38 cellular contexts compared by ENCODE assay signal in genomic region chr13:95307507-95307906, GRCh38.
"Had no signal": no experiment of that assay in that cellular context is flagged by ENCODE, and none has a peak within 500 bp of the region (broad histone marks: within the 10 kb centered on the region; RNA-seq: fewer than 3 reads in every experiment).

No MANE protein-coding gene starts in this region.

- H3K4me1 Mint-ChIP-seq: activated naive CD4-positive, alpha-beta T cell treated with anti-CD3 and anti-CD28 coated beads, Interleukin-2, amount 10 ng/mL, durations not matched to agents 7 days and 5 days; activated naive CD8-positive, alpha-beta T cell treated with anti-CD3 and anti-CD28 coated beads, Interleukin-2, amount 10 ng/mL, durations not matched to agents 7 days and 5 days; activated T-helper 17 cell treated with anti-CD3 and anti-CD28 coated beads, Interleukin-2, amount 50 U/mL, for 72 hours; brain; central memory CD8-positive, alpha-beta T cell had no signal

- DNase-seq: activated effector memory CD4-positive, alpha-beta T cell treated with anti-CD3 and anti-CD28 coated beads, Interleukin-2, amount 50 U/mL, for 16 hours; activated effector memory CD4-positive, alpha-beta T cell treated with Interleukin-2 at 50 U/mL for 16 hours; activated gamma-delta T cell; activated gamma-delta T cell treated with Interleukin-2 at 50 U/mL for 16 hours; activated naive CD4-positive, alpha-beta T cell; activated naive CD4-positive, alpha-beta T cell treated with anti-CD3 and anti-CD28 coated beads for 36 hours; activated naive CD4-positive, alpha-beta T cell treated with anti-CD3 and anti-CD28 coated beads, Interleukin-2, amount 10 ng/mL, durations not matched to agents 7 days and 5 days; activated naive CD4-positive, alpha-beta T cell treated with anti-CD3 and anti-CD28 coated beads, Interleukin-2, amount 50 U/mL, for 16 hours; activated naive CD4-positive, alpha-beta T cell treated with Interleukin-2 at 50 U/mL for 16 hours; activated naive CD8-positive, alpha-beta T cell treated with anti-CD3 and anti-CD28 coated beads for 36 hours; activated naive CD8-positive, alpha-beta T cell treated with anti-CD3 and anti-CD28 coated beads, Interleukin-2, amount 10 ng/mL, durations not matched to agents 7 days and 5 days; activated naive CD8-positive, alpha-beta T cell treated with anti-CD3 and anti-CD28 coated beads, Interleukin-2, amount 50 U/mL, for 24 hours; activated T-cell treated with anti-CD3 and anti-CD28 coated beads for 4 hours; activated T-cell treated with anti-CD3 and anti-CD28 coated beads, Interleukin-2, amount 50 U/mL, for 1 hour; activated T-cell treated with anti-CD3 and anti-CD28 coated beads, Interleukin-2, amount 50 U/mL, for 24 hours; activated T-cell treated with anti-CD3 and anti-CD28 coated beads, Interleukin-2, amount 50 U/mL, for 4 hours; activated T-cell treated with anti-CD3 and anti-CD28 coated beads, Interleukin-2, amount 50 U/mL, for 48 hours; activated T-cell treated with anti-CD3 and anti-CD28 coated beads, Interleukin-2, amount 50 U/mL, for 72 hours; adrenal gland; amniotic stem cell; amygdala; anterior cingulate cortex; body of pancreas; brain microvascular endothelial cell; caudate nucleus; central memory CD4-positive, alpha-beta T cell; cerebellar nuclear complex had no signal

- H3K4me3 Mint-ChIP-seq: activated naive CD4-positive, alpha-beta T cell treated with anti-CD3 and anti-CD28 coated beads for 36 hours; activated naive CD4-positive, alpha-beta T cell treated with anti-CD3 and anti-CD28 coated beads, Interleukin-2, amount 10 ng/mL, durations not matched to agents 7 days and 5 days; activated naive CD4-positive, alpha-beta T cell treated with anti-CD3 and anti-CD28 coated beads, Interleukin-2, amount 50 U/mL, for 24 hours; activated naive CD8-positive, alpha-beta T cell; activated naive CD8-positive, alpha-beta T cell treated with anti-CD3 and anti-CD28 coated beads for 36 hours; activated naive CD8-positive, alpha-beta T cell treated with anti-CD3 and anti-CD28 coated beads, Interleukin-2, amount 10 ng/mL, durations not matched to agents 7 days and 5 days; activated naive CD8-positive, alpha-beta T cell treated with anti-CD3 and anti-CD28 coated beads, Interleukin-2, amount 50 U/mL, for 24 hours; activated T-cell treated with anti-CD3 and anti-CD28 coated beads, Interleukin-2, amount 50 U/mL, for 24 hours; activated T-cell treated with anti-CD3 and anti-CD28 coated beads, Interleukin-2, amount 50 U/mL, for 4 hours; activated T-cell treated with anti-CD3 and anti-CD28 coated beads, Interleukin-2, amount 50 U/mL, for 72 hours; activated T-helper 1 cell treated with anti-CD3 and anti-CD28 coated beads, Interleukin-12 subunit alpha, Interleukin-12 subunit beta, Interleukin-2, Interleukin-4 antibody, amounts not matched to agents 30 ng/mL and 10 ng/mL and 1 ng/mL, durations not matched to agents 14 hours and 24 hours and 36 hours; activated T-helper 17 cell treated with anti-CD3 and anti-CD28 coated beads, Interleukin-2, amount 50 U/mL, for 72 hours; brain; central memory CD8-positive, alpha-beta T cell had no signal

- H3K9me3 Mint-ChIP-seq: activated naive CD4-positive, alpha-beta T cell treated with anti-CD3 and anti-CD28 coated beads for 36 hours; activated naive CD4-positive, alpha-beta T cell treated with anti-CD3 and anti-CD28 coated beads, Interleukin-2, amount 10 ng/mL, durations not matched to agents 7 days and 5 days; activated naive CD4-positive, alpha-beta T cell treated with anti-CD3 and anti-CD28 coated beads, Interleukin-2, amount 50 U/mL, for 24 hours; activated naive CD4-positive, alpha-beta T cell treated with anti-CD3 and anti-CD28 coated beads, Interleukin-2, amount 50 U/mL, for 72 hours; activated naive CD8-positive, alpha-beta T cell treated with anti-CD3 and anti-CD28 coated beads for 36 hours; activated naive CD8-positive, alpha-beta T cell treated with anti-CD3 and anti-CD28 coated beads, Interleukin-2, amount 10 ng/mL, durations not matched to agents 7 days and 5 days; activated naive CD8-positive, alpha-beta T cell treated with anti-CD3 and anti-CD28 coated beads, Interleukin-2, amount 50 U/mL, for 24 hours; activated T-cell treated with anti-CD3 and anti-CD28 coated beads, Interleukin-2, amount 50 U/mL, for 24 hours; activated T-cell treated with anti-CD3 and anti-CD28 coated beads, Interleukin-2, amount 50 U/mL, for 4 hours; activated T-cell treated with anti-CD3 and anti-CD28 coated beads, Interleukin-2, amount 50 U/mL, for 72 hours; activated T-helper 1 cell treated with anti-CD3 and anti-CD28 coated beads, Interleukin-12 subunit alpha, Interleukin-12 subunit beta, Interleukin-2, Interleukin-4 antibody, amounts not matched to agents 30 ng/mL and 10 ng/mL and 1 ng/mL, durations not matched to agents 14 hours and 24 hours and 36 hours; activated T-helper 17 cell treated with anti-CD3 and anti-CD28 coated beads, Interleukin-2, amount 50 U/mL, for 72 hours; activated T-helper 2 cell treated with anti-CD3 and anti-CD28 coated beads, Interferon-gamma antibody, Interleukin-2, Interleukin-4, amounts not matched to agents 10 μg/mL and 5 μg/mL and 100 μg/mL, durations not matched to agents 14 hours and 24 hours and 36 hours; central memory CD8-positive, alpha-beta T cell had no signal

- ATAC-seq: activated naive CD4-positive, alpha-beta T cell treated with anti-CD3 and anti-CD28 coated beads, Interleukin-2, amount 50 U/mL, for 72 hours; activated naive CD8-positive, alpha-beta T cell treated with anti-CD3 and anti-CD28 coated beads, Interleukin-2, amount 50 U/mL, for 24 hours; activated T-cell treated with anti-CD3 and anti-CD28 coated beads, Interleukin-2, amount 50 U/mL, for 4 hours; activated T-cell treated with anti-CD3 and anti-CD28 coated beads, Interleukin-2, amount 50 U/mL, for 72 hours; activated T-helper 17 cell treated with anti-CD3 and anti-CD28 coated beads, Interleukin-2, amount 50 U/mL, for 72 hours; body of pancreas had no signal

- H3K27me3 Mint-ChIP-seq: activated naive CD8-positive, alpha-beta T cell had no signal

- H3K36me3 Mint-ChIP-seq: activated naive CD4-positive, alpha-beta T cell treated with anti-CD3 and anti-CD28 coated beads, Interleukin-2, amount 10 ng/mL, durations not matched to agents 7 days and 5 days; activated naive CD4-positive, alpha-beta T cell treated with anti-CD3 and anti-CD28 coated beads, Interleukin-2, amount 50 U/mL, for 24 hours; activated naive CD8-positive, alpha-beta T cell treated with anti-CD3 and anti-CD28 coated beads, Interleukin-2, amount 10 ng/mL, durations not matched to agents 7 days and 5 days; brain had no signal

- H3K27ac Mint-ChIP-seq: activated naive CD4-positive, alpha-beta T cell treated with anti-CD3 and anti-CD28 coated beads for 36 hours; activated naive CD4-positive, alpha-beta T cell treated with anti-CD3 and anti-CD28 coated beads, Interleukin-2, amount 10 ng/mL, durations not matched to agents 7 days and 5 days; activated naive CD4-positive, alpha-beta T cell treated with anti-CD3 and anti-CD28 coated beads, Interleukin-2, amount 50 U/mL, for 24 hours; activated naive CD4-positive, alpha-beta T cell treated with anti-CD3 and anti-CD28 coated beads, Interleukin-2, amount 50 U/mL, for 72 hours; activated naive CD8-positive, alpha-beta T cell; activated naive CD8-positive, alpha-beta T cell treated with anti-CD3 and anti-CD28 coated beads for 36 hours; activated naive CD8-positive, alpha-beta T cell treated with anti-CD3 and anti-CD28 coated beads, Interleukin-2, amount 10 ng/mL, durations not matched to agents 7 days and 5 days; activated naive CD8-positive, alpha-beta T cell treated with anti-CD3 and anti-CD28 coated beads, Interleukin-2, amount 50 U/mL, for 24 hours; activated T-cell treated with anti-CD3 and anti-CD28 coated beads, Interleukin-2, amount 50 U/mL, for 24 hours; activated T-cell treated with anti-CD3 and anti-CD28 coated beads, Interleukin-2, amount 50 U/mL, for 72 hours; activated T-helper 1 cell treated with anti-CD3 and anti-CD28 coated beads, Interleukin-12 subunit alpha, Interleukin-12 subunit beta, Interleukin-2, Interleukin-4 antibody, amounts not matched to agents 30 ng/mL and 10 ng/mL and 1 ng/mL, durations not matched to agents 14 hours and 24 hours and 36 hours; activated T-helper 17 cell treated with anti-CD3 and anti-CD28 coated beads, Interleukin-2, amount 50 U/mL, for 72 hours; activated T-helper 2 cell treated with anti-CD3 and anti-CD28 coated beads, Interferon-gamma antibody, Interleukin-2, Interleukin-4, amounts not matched to agents 10 μg/mL and 5 μg/mL and 100 μg/mL, durations not matched to agents 14 hours and 24 hours and 36 hours; brain had no signal

- H3K36me3 ChIP-seq: adrenal gland, ascending aorta, brain microvascular endothelial cell, breast epithelium, cardiac muscle cell had no signal

- H3K4me1 ChIP-seq: adrenal gland, ascending aorta, body of pancreas, breast epithelium had no signal

- H3K4me3 ChIP-seq: adrenal gland, ascending aorta, body of pancreas, breast epithelium, cardiac muscle cell had no signal

- H3K9me3 ChIP-seq: adrenal gland, ascending aorta, body of pancreas had no signal

- H3K27me3 ChIP-seq: adrenal gland, ascending aorta, body of pancreas, brain microvascular endothelial cell, breast epithelium, cardiac muscle cell had no signal

- H3K27ac ChIP-seq: adrenal gland, ascending aorta, body of pancreas, brain microvascular endothelial cell, breast epithelium, cardiac muscle cell had no signal
